8 cellular contexts compared by ENCODE assay signal in genomic region chr5:148808864-148809642, GRCh38. TPM values are rescaled to one million over a fixed set of nuclear protein-coding genes. Genes with fewer than 3 reads are reported as not detected.
A peak's percentile ranks its signal among the peaks of the same experiment; 100 is the strongest.
DNase-seq lines count a peak whose midpoint lies in the region; ATAC-seq and TF ChIP-seq lines count a peak whose summit lies in the region.

No MANE protein-coding gene starts in this region.

- ATAC-seq in GM21360 (IDR thresholded peaks at IDR 0.05; ENCODE audit: unreplicated experiment) (peak; percentile 66), HG03521 (IDR thresholded peaks at IDR 0.05; ENCODE audit: unreplicated experiment) (peak; percentile 62), esophagus mucosa (peak; percentile 77)
- peak; percentile 54 to 71 for ATAC-seq in stimulated activated naive B cell treated with anti-CD40 and anti-IgM and Interleukin-4, amounts not matched to agents 10 μg/mL and 1 μg/mL and 100 μg/mL, for 72 hours (replicated peaks)

- H3K4me3 ChIP-seq in GM06990 (replicated peaks; ENCODE audit: low read depth, low read length), result peak overlapping the region; percentile 51
- H3K4me3 ChIP-seq in SK-N-MC, result peak overlapping the region; percentile 30; the same call in 1 of the 2 replicates
- no peak overlapping the region for H3K4me3 ChIP-seq in lower leg skin (ENCODE audit: low read depth, poor library complexity, severe bottlenecking)

- TF ChIP-seq CTCF in GM06990 (IDR thresholded peaks at IDR 0.05; ENCODE audit: insufficient read depth, low read length, poor library complexity, severe bottlenecking) (no peak), lower leg skin (IDR thresholded peaks at IDR 0.05) (no peak)

- TF ChIP-seq POLR2A in lower leg skin (IDR thresholded peaks at IDR 0.05), result no peak

- H3K9me3 ChIP-seq in SK-N-MC (ENCODE audit: low read depth, low read length), result no peaks in the 10 kb centered on the region

- H3K27ac ChIP-seq in SK-N-MC, result no peak overlapping the region

- peak; percentile 64 for DNase-seq in GM06990 (ENCODE audit: extremely low read depth, insufficient read length)
- DNase-seq in SK-N-MC (ENCODE audit: low read depth, low spot score), result no peak
- DNase-seq in stimulated activated naive B cell treated with anti-CD40 and anti-IgM and Interleukin-4, amounts not matched to agents 10 μg/mL and 1 μg/mL and 100 μg/mL, for 72 hours, result peak; percentile 26
- DNase-seq in lower leg skin (ENCODE audit: low spot score in 2 of 2), result no peak
- DNase-seq in SK-N-DZ (ENCODE audit: low spot score), result no peak

- H3K27ac Mint-ChIP-seq in stimulated activated naive B cell treated with anti-CD40 and anti-IgM and Interleukin-4, amounts not matched to agents 10 μg/mL and 1 μg/mL and 100 μg/mL, for 72 hours, result peak overlapping the region; percentile 84

- peaks cover 50 to 61% of the 10 kb centered on the region in 2 donors for H3K4me1 Mint-ChIP-seq in stimulated activated naive B cell treated with anti-CD40 and anti-IgM and Interleukin-4, amounts not matched to agents 10 μg/mL and 1 μg/mL and 100 μg/mL, for 72 hours

- peak overlapping the region; percentile 73 to 81 for H3K4me3 Mint-ChIP-seq in stimulated activated naive B cell treated with anti-CD40 and anti-IgM and Interleukin-4, amounts not matched to agents 10 μg/mL and 1 μg/mL and 100 μg/mL, for 72 hours

- no peaks in the 10 kb centered on the region for H3K9me3 Mint-ChIP-seq in stimulated activated naive B cell treated with anti-CD40 and anti-IgM and Interleukin-4, amounts not matched to agents 10 μg/mL and 1 μg/mL and 100 μg/mL, for 72 hours

- H3K9ac ChIP-seq in SK-N-MC (ENCODE audit: insufficient read length), result no peak overlapping the region

- H3K27me3 ChIP-seq in GM06990 (replicated peaks; ENCODE audit: control insufficient read depth, insufficient read depth, low read length), result no peaks in the 10 kb centered on the region

- intact Hi-C loops in lower leg skin (cut with DNase I; ENCODE audit: low total_unique reads), result no loop called here

- 27 to 32% methylated on average over 10 of the region's 10 CpGs for WGBS in lower leg skin, 2 donors

- no peaks in the 10 kb centered on the region for H3K27me3 Mint-ChIP-seq in stimulated activated naive B cell treated with anti-CD40 and anti-IgM and Interleukin-4, amounts not matched to agents 10 μg/mL and 1 μg/mL and 100 μg/mL, for 72 hours

- no peaks in the 10 kb centered on the region for H3K36me3 Mint-ChIP-seq in stimulated activated naive B cell treated with anti-CD40 and anti-IgM and Interleukin-4, amounts not matched to agents 10 μg/mL and 1 μg/mL and 100 μg/mL, for 72 hours

- H3K36me3 ChIP-seq in GM06990 (ENCODE audit: control insufficient read depth, insufficient read depth, low read length) (no peaks in the 10 kb centered on the region), SK-N-MC (ENCODE audit: insufficient read depth, low read length) (no peaks in the 10 kb centered on the region)

RNA-seq across cellular contexts. Expression of gene ADRB2, which starts 17.4 kb away (rescaled TPM):
- total RNA-seq in esophagus mucosa (2.8 TPM), lower leg skin (10 to 100 TPM; 31.4 to 90.3 (median 42.9) TPM)
- polyA plus RNA-seq in SK-N-DZ (2014; cell fraction: cytosol; rRNA removed), result 0.03 and 0.13 TPM in 2 replicates
- polyA plus RNA-seq in SK-N-DZ (2014; cell fraction: nucleus; rRNA removed), result not detected in 2 replicates

Comparison
In these comparisons a context has a peak if more than half of its experiments do, and no peak if none do; other contexts are left out.
1. DNase-seq: peak in GM06990 (single experiment) and stimulated activated naive B cell treated with anti-CD40 and anti-IgM and Interleukin-4, amounts not matched to agents 10 μg/mL and 1 μg/mL and 100 μg/mL, for 72 hours (single experiment); none in SK-N-MC (single experiment), lower leg skin (0 of 2) and SK-N-DZ (single experiment).
2. Peak in every context shown above with its lines, with median percentiles within 50 percentile points of each other: ATAC-seq.